In genomic region chr10:102225646-102226541, GRCh38 we compare ENCODE assay signal across 8 cellular contexts. TPM values are rescaled to one million over a fixed set of nuclear protein-coding genes. Genes with fewer than 3 reads are reported as not detected.
DNase-seq lines count a peak whose midpoint lies in the region; ATAC-seq and TF ChIP-seq lines count a peak whose summit lies in the region.

A gene with protein sequence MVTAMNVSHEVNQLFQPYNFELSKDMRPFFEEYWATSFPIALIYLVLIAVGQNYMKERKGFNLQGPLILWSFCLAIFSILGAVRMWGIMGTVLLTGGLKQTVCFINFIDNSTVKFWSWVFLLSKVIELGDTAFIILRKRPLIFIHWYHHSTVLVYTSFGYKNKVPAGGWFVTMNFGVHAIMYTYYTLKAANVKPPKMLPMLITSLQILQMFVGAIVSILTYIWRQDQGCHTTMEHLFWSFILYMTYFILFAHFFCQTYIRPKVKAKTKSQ (plus strand): TSS chr10:102226299. CDS start chr10:102226549, 250 bp downstream.

- POLR2A ChIA-PET in RWPE1 (lab: Yijun Ruan, JAX; ENCODE audit: low non-redundant PET) = interaction anchor here (0.5 kb wide), 1 partner anchor 56 kb away, joined by 6 read pairs; no protein-coding TSS in a partner anchor

- no peaks in the 10 kb centered on the region for H3K4me1 ChIP-seq in neural progenitor cell

- peak; percentile 80 for ATAC-seq in GM19468 (IDR thresholded peaks at IDR 0.05; ENCODE audit: extremely low read depth, unreplicated experiment)
- ATAC-seq in stimulated activated naive CD8-positive, alpha-beta T cell treated with anti-CD3 and anti-CD28 coated beads, Interleukin-15, amount 100 ng/mL, for 72 hours = peak; percentile 88

- H3K4me1 Mint-ChIP-seq in neural progenitor cell = peaks cover 14% of the 10 kb centered on the region
- H3K4me1 Mint-ChIP-seq in stimulated activated naive CD8-positive, alpha-beta T cell treated with anti-CD3 and anti-CD28 coated beads, Interleukin-15, amount 100 ng/mL, for 72 hours = peaks cover 25% of the 10 kb centered on the region

- peaks cover 10% of the 10 kb centered on the region for H3F3A ChIP-seq in neural progenitor cell (ENCODE audit: low read depth)

- peak within 1 kb of the TSS; percentile 27 for H3K27ac Mint-ChIP-seq in neural progenitor cell
- no peak within 1 kb of the TSS for H3K27ac Mint-ChIP-seq in stimulated activated naive CD8-positive, alpha-beta T cell treated with anti-CD3 and anti-CD28 coated beads, Interleukin-15, amount 100 ng/mL, for 72 hours

- no peaks in the 10 kb centered on the region for H3K36me3 ChIP-seq in neural progenitor cell

- no peaks in the 10 kb centered on the region for H3K9me3 ChIP-seq in neural progenitor cell (ENCODE audit: low read depth)

- no peaks in the 10 kb centered on the region for H4K20me1 ChIP-seq in neural progenitor cell (ENCODE audit: low read depth)

- H3K27me3 ChIP-seq in neural progenitor cell = peaks cover 100% of the 10 kb centered on the region

- DNase-seq in C1 segment of cervical spinal cord (lab: John Stamatoyannopoulos, UW) (peak; percentile 17 to 89 (median 76)), HS-5 (ENCODE audit: low read depth) (peak; percentile 85), RWPE1 (ENCODE audit: low spot score) (peak; percentile 100), foreskin fibroblast (peak; percentile 92 to 97), neural progenitor cell (ENCODE audit: low spot score) (peak; percentile 97)
- peak in 3 of 4 experiments; percentile 42 to 71 (median 49) for DNase-seq in activated naive CD4-positive, alpha-beta T cell (lab: John Stamatoyannopoulos, UW)
- peak; percentile 80 to 86 for DNase-seq in stimulated activated naive CD8-positive, alpha-beta T cell treated with anti-CD3 and anti-CD28 coated beads, Interleukin-15, amount 100 ng/mL, for 72 hours

- peak within 1 kb of the TSS; percentile 25 to 39 for H3K4me3 ChIP-seq in foreskin fibroblast (ENCODE audit: low read depth in 1 of 2, low read length in 2 of 2)
- H3K4me3 ChIP-seq in neural progenitor cell = peak within 1 kb of the TSS; percentile 33

- no peaks in the 10 kb centered on the region for H3K36me3 Mint-ChIP-seq in neural progenitor cell

- peak within 1 kb of the TSS; percentile 68 for H3K4me2 ChIP-seq in neural progenitor cell

- H3K9me3 Mint-ChIP-seq in neural progenitor cell = peaks cover 2% of the 10 kb centered on the region
- H3K9me3 Mint-ChIP-seq in stimulated activated naive CD8-positive, alpha-beta T cell treated with anti-CD3 and anti-CD28 coated beads, Interleukin-15, amount 100 ng/mL, for 72 hours = no peaks in the 10 kb centered on the region

- no peaks in the 10 kb centered on the region for H3K79me2 ChIP-seq in neural progenitor cell (ENCODE audit: low read depth)

- peak within 1 kb of the TSS; percentile 80 for H2AFZ ChIP-seq in neural progenitor cell (replicated peaks)

- no peak for TF ChIP-seq CTCF in RWPE1 (conservative IDR thresholded peaks at IDR 0.05; ENCODE audit: low read depth)
- no peak for TF ChIP-seq CTCF in foreskin fibroblast (IDR thresholded peaks at IDR 0.05; ENCODE audit: low read depth, low read length)
- no peak for TF ChIP-seq CTCF in neural progenitor cell (IDR thresholded peaks at IDR 0.05)

- no peak within 1 kb of the TSS for H3K9ac ChIP-seq in neural progenitor cell

- H3K4me3 Mint-ChIP-seq in neural progenitor cell = peak within 1 kb of the TSS; percentile 80
- peak within 1 kb of the TSS; percentile 57 to 59 for H3K4me3 Mint-ChIP-seq in stimulated activated naive CD8-positive, alpha-beta T cell treated with anti-CD3 and anti-CD28 coated beads, Interleukin-15, amount 100 ng/mL, for 72 hours

- CTCF ChIA-PET in RWPE1 (lab: Yijun Ruan, JAX) = interaction anchor here (0.7 to 14.3 kb wide), 8 partner anchors 56 to 553 kb away, joined by 3 to 370 read pairs (median 4); no protein-coding TSS in a partner anchor

- peak within 1 kb of the TSS; percentile 16 for H3K27ac ChIP-seq in RWPE1
- no peak within 1 kb of the TSS for H3K27ac ChIP-seq in neural progenitor cell

- peaks cover 24% of the 10 kb centered on the region for H3K27me3 Mint-ChIP-seq in neural progenitor cell (ENCODE audit: insufficient read depth, low read depth)
- peaks cover 71% of the 10 kb centered on the region for H3K27me3 Mint-ChIP-seq in stimulated activated naive CD8-positive, alpha-beta T cell treated with anti-CD3 and anti-CD28 coated beads, Interleukin-15, amount 100 ng/mL, for 72 hours

RNA-seq across cellular contexts. Expression of the gene that starts here (rescaled TPM):
- 0.40 TPM in 1 of 2 replicates, not detected in the other for total RNA-seq in neural progenitor cell (ENCODE audit: low replicate concordance)

Comparison
In these comparisons a context has a peak if more than half of its experiments do, and no peak if none do; other contexts are left out.
1. Peak in DNase-seq, H3K4me3 ChIP-seq and H3K4me2 ChIP-seq in neural progenitor cell; RNA of the gene not detected or under 1 TPM.
2. DNase-seq: peak in every context shown above with its lines; median percentile 100 in RWPE1; 97 in neural progenitor cell; 94 in foreskin fibroblast; 85 in HS-5; 83 in stimulated activated naive CD8-positive, alpha-beta T cell treated with anti-CD3 and anti-CD28 coated beads, Interleukin-15, amount 100 ng/mL, for 72 hours; 76 in C1 segment of cervical spinal cord; 49 in activated naive CD4-positive, alpha-beta T cell.